ENCODE assay signal across 17 cellular contexts in the genomic region with DNA sequence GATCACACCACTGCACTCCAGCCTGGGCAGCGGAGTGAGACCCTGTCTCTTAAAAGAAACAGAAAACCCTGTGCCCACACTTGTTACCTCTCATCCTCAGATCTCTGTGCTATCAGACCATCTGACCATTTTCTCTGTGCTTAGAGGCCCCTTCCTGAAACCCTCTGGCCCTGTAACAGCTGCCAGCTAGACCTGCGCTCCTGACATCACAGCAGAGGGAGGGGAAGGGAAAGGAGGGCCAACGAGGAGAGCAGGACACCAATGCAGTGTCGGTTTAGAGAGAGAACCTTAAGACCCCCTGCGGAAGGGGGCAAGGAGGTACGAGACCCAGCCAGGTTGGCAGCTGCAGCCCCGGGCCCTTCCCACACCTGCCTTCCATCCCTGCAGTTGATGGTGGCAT.
"Had no signal": no experiment of that assay in that cellular context is flagged by ENCODE, and none has a peak within 500 bp of the region (broad histone marks: within the 10 kb centered on the region; RNA-seq: fewer than 3 reads in every experiment).

No MANE protein-coding gene starts in this region.

- H3K36me3 ChIP-seq: uterus, WERI-Rb-1 had no signal

- H3K27ac ChIP-seq: esophagus muscularis mucosa, gastroesophageal sphincter, heart right ventricle, uterus, WERI-Rb-1 had no signal

- H3K27me3 ChIP-seq: esophagus muscularis mucosa, gastroesophageal sphincter, heart right ventricle, uterus had no signal

- H3K27me3 Mint-ChIP-seq: activated naive CD4-positive, alpha-beta T cell treated with anti-CD3 and anti-CD28 coated beads, Interleukin-2, amount 10 ng/mL, durations not matched to agents 7 days and 5 days; naive thymus-derived CD4-positive, alpha-beta T cell had no signal

- DNase-seq: activated CD4-positive, alpha-beta T cell treated with anti-CD3 and anti-CD28 coated beads for 1 hour; activated naive CD4-positive, alpha-beta T cell treated with anti-CD3 and anti-CD28 coated beads, Interleukin-2, amount 10 ng/mL, durations not matched to agents 7 days and 5 days; amniotic stem cell; effector CD4-positive, alpha-beta T cell; heart right ventricle; immature natural killer cell; kidney glomerular epithelial cell; mesendoderm; naive thymus-derived CD4-positive, alpha-beta T cell; stimulated activated CD4-positive, alpha-beta T cell treated with anti-CD3 and anti-CD28 coated beads, Interleukin-4, amount 100 ng/mL, for 4 hours; stimulated activated naive CD4-positive, alpha-beta T cell; uterus; WERI-Rb-1 had no signal

- H3K4me1 ChIP-seq: uterus had no signal

- H3K4me3 ChIP-seq: esophagus muscularis mucosa, gastroesophageal sphincter, heart right ventricle, uterus had no signal

- H3K9me3 Mint-ChIP-seq: activated naive CD4-positive, alpha-beta T cell treated with anti-CD3 and anti-CD28 coated beads, Interleukin-2, amount 10 ng/mL, durations not matched to agents 7 days and 5 days; immature natural killer cell; naive thymus-derived CD4-positive, alpha-beta T cell; T-helper 1 cell treated with Interleukin-12 subunit alpha and Interleukin-12 subunit beta and Interleukin-4 antibody, amounts not matched to agents 30 μg/mL and 1 μg/mL, for 36 hours had no signal

- H3K9me3 ChIP-seq: esophagus muscularis mucosa, gastroesophageal sphincter, heart right ventricle, uterus had no signal

- H3K4me3 Mint-ChIP-seq: activated naive CD4-positive, alpha-beta T cell treated with anti-CD3 and anti-CD28 coated beads, Interleukin-2, amount 10 ng/mL, durations not matched to agents 7 days and 5 days; immature natural killer cell; naive thymus-derived CD4-positive, alpha-beta T cell; T-helper 1 cell treated with Interleukin-12 subunit alpha and Interleukin-12 subunit beta and Interleukin-4 antibody, amounts not matched to agents 30 μg/mL and 1 μg/mL, for 36 hours had no signal

- H3K4me1 Mint-ChIP-seq: activated naive CD4-positive, alpha-beta T cell treated with anti-CD3 and anti-CD28 coated beads, Interleukin-2, amount 10 ng/mL, durations not matched to agents 7 days and 5 days; immature natural killer cell; naive thymus-derived CD4-positive, alpha-beta T cell had no signal

- H3K27ac Mint-ChIP-seq: activated naive CD4-positive, alpha-beta T cell treated with anti-CD3 and anti-CD28 coated beads, Interleukin-2, amount 10 ng/mL, durations not matched to agents 7 days and 5 days; immature natural killer cell had no signal

- ATAC-seq: gastroesophageal sphincter; heart right ventricle; naive thymus-derived CD4-positive, alpha-beta T cell; sciatic nerve had no signal
